ENCODE assay signal across 23 cellular contexts in genomic region chr10:75889051-75889450, GRCh38.
DNase-seq lines count a peak whose midpoint lies in the region; ATAC-seq, FAIRE-seq and TF ChIP-seq lines count a peak whose summit lies in the region.
"Had no signal": no experiment of that assay in that cellular context is flagged by ENCODE, and none has a peak within 500 bp of the region (broad histone marks: within the 10 kb centered on the region; RNA-seq: fewer than 3 reads in every experiment).

No MANE protein-coding gene starts in this region.

- DNase-seq in NCI-H2171 treated with DMSO at 0.1 percent for 48 hours (lab: John Stamatoyannopoulos, UW) (peak; percentile 2), NCI-H2171 (lab: John Stamatoyannopoulos, UW) (no peak), NCI-H69 (lab: John Stamatoyannopoulos, UW) (peak; percentile 31), bronchial epithelial cell (ENCODE audit: low read depth) (peak; percentile 75), epithelial cell of prostate (ENCODE audit: low read depth, low spot score) (no peak), NCI-H2029 treated with DMSO at 0.1 percent for 48 hours (lab: John Stamatoyannopoulos, UW) (no peak)
- DNase-seq: Caco-2; CD4-positive, CD25-positive, alpha-beta regulatory T cell; CD8-positive, alpha-beta T cell; DMS153; DND-41; H9 had no signal

- H3K36me3 ChIP-seq in bronchial epithelial cell (ENCODE audit: control insufficient read depth, insufficient read depth, low read length), result no peaks in the 10 kb centered on the region
- H3K36me3 ChIP-seq: BLaER1 had no signal

- TF ChIP-seq CTCF in bronchial epithelial cell (IDR thresholded peaks at IDR 0.05; ENCODE audit: insufficient read depth, low read length, severe bottlenecking), result no peak

- H3K4me3 ChIP-seq in bronchial epithelial cell (ENCODE audit: low read depth, low read length), result no peak overlapping the region
- H3K4me3 ChIP-seq: BLaER1, GM23338 had no signal

- peak overlapping the region; percentile 37 for H3K27ac ChIP-seq in epithelial cell of prostate
- H3K27ac ChIP-seq: 22Rv1, BLaER1, C4-2B had no signal

- H3K27me3 ChIP-seq in bronchial epithelial cell (ENCODE audit: control insufficient read depth, insufficient read depth, low read length), result no peaks in the 10 kb centered on the region
- H3K27me3 ChIP-seq: BLaER1 had no signal

- no peak for FAIRE-seq in bronchial epithelial cell (lab: Jason Lieb, UNC)
- FAIRE-seq: A204.1, G401.6, GM12892, GM19239 had no signal

- ATAC-seq in GM21619 (IDR thresholded peaks at IDR 0.05; ENCODE audit: unreplicated experiment) (no peak), HG03378 (IDR thresholded peaks at IDR 0.05; ENCODE audit: unreplicated experiment) (no peak)
- ATAC-seq: CD8-positive, alpha-beta T cell; GM23338; HCT116 had no signal

Comparison
In these comparisons a context has a peak if more than half of its experiments do, and no peak if none do; other contexts are left out.
1. DNase-seq: peak in NCI-H2171 treated with DMSO at 0.1 percent for 48 hours (single experiment), NCI-H69 (single experiment) and bronchial epithelial cell (single experiment); none in NCI-H2171 (single experiment), epithelial cell of prostate (single experiment) and NCI-H2029 treated with DMSO at 0.1 percent for 48 hours (single experiment).